Comparison of ENCODE assay signal across 10 cellular contexts in genomic region chr10:122954731-122955050, GRCh38. TPM values are rescaled to one million over a fixed set of nuclear protein-coding genes. Genes with fewer than 3 reads are reported as not detected.
DNase-seq lines count a peak whose midpoint lies in the region; ATAC-seq, FAIRE-seq and TF ChIP-seq lines count a peak whose summit lies in the region.
"Had no signal": no experiment of that assay in that cellular context is flagged by ENCODE, and none has a peak within 500 bp of the region (broad histone marks: within the 10 kb centered on the region; RNA-seq: fewer than 3 reads in every experiment).

No MANE protein-coding gene starts in this region.

- H4K91ac ChIP-seq in trophoblast cell (ENCODE audit: low read depth, low read length), result no peak overlapping the region

- no peak for DNase-seq in PC-3
- no peak for DNase-seq in endothelial cell of umbilical vein (ENCODE audit: low read depth, low spot score)
- no peak for DNase-seq in trophoblast cell
- DNase-seq in SKM-1 treated with dmso at 0.1 percent for 144 hours (lab: John Stamatoyannopoulos, UW; ENCODE audit: unreplicated experiment), result no peak
- DNase-seq in COR-L47 (lab: John Stamatoyannopoulos, UW), result no peak
- DNase-seq in NCI-H1417 treated with DMSO at 0.1 percent for 48 hours (lab: John Stamatoyannopoulos, UW), result no peak
- DNase-seq in iPS-NIHi7 (ENCODE audit: extremely low spot score), result no peak

- BruUV-seq in PC-3 (replicated peaks; lab: Mats Ljungman, UMichigan) (TSS peak; percentile 71), endothelial cell of umbilical vein (replicated peaks; lab: Mats Ljungman, UMichigan) (no TSS peak)

- no peak overlapping the region for H3K23ac ChIP-seq in trophoblast cell (ENCODE audit: low read length)

- no peak overlapping the region for H3K9ac ChIP-seq in PC-3 (ENCODE audit: low read length)
- no peak overlapping the region for H3K9ac ChIP-seq in endothelial cell of umbilical vein (replicated peaks; ENCODE audit: extremely low read depth, insufficient read depth, low read length)
- no peak overlapping the region for H3K9ac ChIP-seq in trophoblast cell (ENCODE audit: low read length)

- POLR2A ChIA-PET in PC-3 (lab: Charles Lee; ENCODE audit: unreplicated experiment) (no interaction called here), endothelial cell of umbilical vein (lab: Charles Lee) (no interaction called here)

- ATAC-seq in PC-3, result no peak

- CTCF ChIA-PET in PC-3 (lab: Charles Lee), result no interaction called here
- CTCF ChIA-PET in endothelial cell of umbilical vein (lab: Charles Lee), result interaction anchor here (0.9 kb wide), 1 partner anchor 100 kb away, joined by 3 read pairs; no protein-coding TSS in a partner anchor

- no peak for FAIRE-seq in endothelial cell of umbilical vein (lab: Jason Lieb, UNC)

- TF ChIP-seq CTCF in DOHH2 (IDR thresholded peaks at IDR 0.05; ENCODE audit: low read depth, low read length, poor library complexity, severe bottlenecking) (no peak), PC-3 (conservative IDR thresholded peaks at IDR 0.05; ENCODE audit: low read depth, low read length) (no peak), endothelial cell of umbilical vein (IDR thresholded peaks at IDR 0.05; ENCODE audit: extremely low read depth in 1 of 2, insufficient read depth in 1 of 2, low read depth in 1 of 2, low read length in 2 of 2) (no peak)

- no CpG with 5 or more reads among the region's 13 CpGs for WGBS in trophoblast cell (ENCODE audit: extremely low coverage, insufficient coverage, insufficient read length)

- H3K36me3 ChIP-seq in DOHH2 (ENCODE audit: control insufficient read depth, low read length) (peaks cover 5% of the 10 kb centered on the region), PC-3 (ENCODE audit: low read depth, low read length) (no peaks in the 10 kb centered on the region), endothelial cell of umbilical vein (ENCODE audit: control insufficient read depth in 2 of 2, extremely low read depth in 1 of 2, insufficient read depth in 2 of 2, low read length in 2 of 2) (no peaks in the 10 kb centered on the region), trophoblast cell (ENCODE audit: control insufficient read depth in 1 of 2, insufficient read depth in 2 of 2, low read length in 2 of 2) (no peaks in the 10 kb centered on the region)

- H3K9me3 ChIP-seq in DOHH2 (ENCODE audit: control insufficient read depth, insufficient read depth, low read length) (peaks cover 6% of the 10 kb centered on the region), PC-3 (ENCODE audit: low read length) (no peaks in the 10 kb centered on the region), endothelial cell of umbilical vein (replicated peaks; ENCODE audit: control insufficient read depth, insufficient read depth, low read length) (no peaks in the 10 kb centered on the region), trophoblast cell (ENCODE audit: insufficient read depth, low read depth, low read length) (peaks cover 6% of the 10 kb centered on the region)

- H3F3A ChIP-seq in DOHH2 (ENCODE audit: control insufficient read depth, insufficient read depth), result no peaks in the 10 kb centered on the region
- no peaks in the 10 kb centered on the region for H3F3A ChIP-seq in PC-3 (ENCODE audit: low read length, unreplicated experiment)

- no peaks in the 10 kb centered on the region for H3K9me2 ChIP-seq in DOHH2 (replicated peaks; ENCODE audit: control insufficient read depth, low read length)
- H3K9me2 ChIP-seq in PC-3 (replicated peaks; ENCODE audit: low read length), result no peaks in the 10 kb centered on the region

- peak overlapping the region; percentile 74 for H4K8ac ChIP-seq in trophoblast cell (ENCODE audit: low read depth, low read length)

- H3K79me2 ChIP-seq in DOHH2 (ENCODE audit: control insufficient read depth, low read length), result peaks cover 17% of the 10 kb centered on the region
- H3K79me2 ChIP-seq in PC-3 (ENCODE audit: low read length), result peaks cover 15% of the 10 kb centered on the region
- H3K79me2 ChIP-seq in endothelial cell of umbilical vein (ENCODE audit: control insufficient read depth, insufficient read depth, low read length), result peaks cover 12% of the 10 kb centered on the region
- peaks cover 3% of the 10 kb centered on the region for H3K79me2 ChIP-seq in trophoblast cell (ENCODE audit: control insufficient read depth, insufficient read depth, low read length, poor library complexity)

- dilution Hi-C loops in endothelial cell of umbilical vein (cut with MboI; ENCODE audit: extremely low pct_ligation_motif_present, low sequenced_read_pairs), result no loop called here

- H3K18ac ChIP-seq in trophoblast cell (ENCODE audit: low read length), result no peak overlapping the region

- H4K12ac ChIP-seq in trophoblast cell (ENCODE audit: low read depth, low read length), result peak overlapping the region; percentile 7

- no peak overlapping the region for H2BK120ac ChIP-seq in trophoblast cell (ENCODE audit: insufficient read depth, low read length, poor library complexity)

- intact Hi-C loops in PC-3 (cut with micrococcal nuclease), result loop anchor here (2.0 to 5.0 kb wide), 2 partner anchors 26 to 87 kb away; partner anchors contain the start of gene PSTK
- intact Hi-C loops in endothelial cell of umbilical vein (cut with micrococcal nuclease), result loop anchor here (1.0 to 2.0 kb wide), 6 partner anchors 26 to 306 kb away; partner anchors contain the start of genes FAM24B, IKZF5 and PSTK

- H2AFZ ChIP-seq in PC-3 (ENCODE audit: low read length) (peak overlapping the region; percentile 96), endothelial cell of umbilical vein (ENCODE audit: low read depth, low read length) (peak overlapping the region; percentile 98), trophoblast cell (ENCODE audit: insufficient read depth, low read length, poor library complexity) (peak overlapping the region; percentile 48)

- no peak overlapping the region for H2AK5ac ChIP-seq in trophoblast cell (ENCODE audit: low read length)

- no peak overlapping the region for H3K4ac ChIP-seq in trophoblast cell (ENCODE audit: low read depth, low read length)

- no peak overlapping the region for H3K14ac ChIP-seq in trophoblast cell (ENCODE audit: low read length)

- H3K27me3 ChIP-seq in DOHH2 (ENCODE audit: control insufficient read depth, low read length), result peaks cover 7% of the 10 kb centered on the region; the same call in 1 of the 2 replicates
- no peaks in the 10 kb centered on the region for H3K27me3 ChIP-seq in PC-3 (ENCODE audit: low read length)
- H3K27me3 ChIP-seq in endothelial cell of umbilical vein (ENCODE audit: control insufficient read depth in 2 of 2, insufficient read depth in 2 of 2, low read length in 2 of 2), result no peaks in the 10 kb centered on the region
- no peaks in the 10 kb centered on the region for H3K27me3 ChIP-seq in trophoblast cell (ENCODE audit: insufficient read depth, low read length)

- H3K27ac ChIP-seq in DOHH2 (ENCODE audit: low read depth, low read length), result no peak overlapping the region
- H3K27ac ChIP-seq in PC-3 (ENCODE audit: low read length), result no peak overlapping the region
- H3K27ac ChIP-seq in endothelial cell of umbilical vein (ENCODE audit: insufficient read depth, low read depth, low read length), result no peak overlapping the region
- H3K27ac ChIP-seq in trophoblast cell (ENCODE audit: low read depth, low read length), result no peak overlapping the region

- H3K4me3 ChIP-seq in DOHH2 (ENCODE audit: low read length), result peak overlapping the region; percentile 97
- peak overlapping the region; percentile 91; the same call in 1 of the 2 replicates for H3K4me3 ChIP-seq in PC-3 (ENCODE audit: low read length)
- no peak overlapping the region for H3K4me3 ChIP-seq in endothelial cell of umbilical vein (replicated peaks in 1 of 3; ENCODE audit: insufficient read depth in 1 of 3, low read depth in 1 of 3, low read length in 3 of 3)
- no peak overlapping the region for H3K4me3 ChIP-seq in trophoblast cell (ENCODE audit: low read depth, low read length)

- H3K4me2 ChIP-seq in DOHH2 (ENCODE audit: low read length), result peak overlapping the region; percentile 94
- peak overlapping the region; percentile 59 for H3K4me2 ChIP-seq in PC-3 (ENCODE audit: low read length)
- H3K4me2 ChIP-seq in endothelial cell of umbilical vein (ENCODE audit: insufficient read depth, low read length), result peak overlapping the region; percentile 33
- H3K4me2 ChIP-seq in trophoblast cell (ENCODE audit: low read length), result peak overlapping the region; percentile 57

- H3K79me1 ChIP-seq in trophoblast cell (ENCODE audit: low read length), result peaks cover 6% of the 10 kb centered on the region

- no peaks in the 10 kb centered on the region for H3K9me1 ChIP-seq in endothelial cell of umbilical vein (replicated peaks; ENCODE audit: control insufficient read depth, extremely low read depth, insufficient read depth, low read length)

- no peaks in the 10 kb centered on the region for H4K20me1 ChIP-seq in DOHH2 (ENCODE audit: control insufficient read depth, insufficient read depth, low read depth, low read length)
- no peaks in the 10 kb centered on the region for H4K20me1 ChIP-seq in PC-3 (ENCODE audit: low read length)
- no peaks in the 10 kb centered on the region for H4K20me1 ChIP-seq in endothelial cell of umbilical vein (replicated peaks; ENCODE audit: control insufficient read depth, extremely low read depth, insufficient read depth, low read length)

- no peak for TF ChIP-seq POLR2A in endothelial cell of umbilical vein (IDR thresholded peaks at IDR 0.05; ENCODE audit: low read depth, low read length)

- no peak overlapping the region for H2BK12ac ChIP-seq in trophoblast cell (ENCODE audit: low read length)

- H3K4me1 ChIP-seq in DOHH2 (ENCODE audit: control insufficient read depth, low read length) (peaks cover 22% of the 10 kb centered on the region), PC-3 (ENCODE audit: insufficient read depth, low read length) (peaks cover 14% of the 10 kb centered on the region; the same call in 1 of the 2 replicates), endothelial cell of umbilical vein (ENCODE audit: control insufficient read depth, extremely low read depth, insufficient read depth, low read length) (peaks cover 14% of the 10 kb centered on the region), trophoblast cell (ENCODE audit: control insufficient read depth in 1 of 2, insufficient read depth in 2 of 2, low read length in 2 of 2) (peaks cover 3% of the 10 kb centered on the region in 2 experiments)

- H2BK5ac ChIP-seq in trophoblast cell (ENCODE audit: low read depth, low read length, poor library complexity), result no peak overlapping the region

RNA-seq across cellular contexts. Expression of gene C10orf88, which starts 0.7 kb away (rescaled TPM):
- total RNA-seq in PC-3 (2014; rRNA removed) (4.5 and 6.2 TPM in 2 replicates), endothelial cell of umbilical vein (10.6 and 13.2 TPM in 2 replicates)
- polyA plus RNA-seq in endothelial cell of umbilical vein, result 2.5 and 3.6 TPM in 2 replicates
- polyA plus RNA-seq in endothelial cell of umbilical vein (2011; cell fraction: cytosol; rRNA removed), result 3.4 and 3.9 TPM in 2 replicates
- polyA plus RNA-seq in endothelial cell of umbilical vein (2011; cell fraction: nucleus; rRNA removed), result 6.7 and 7.2 TPM in 2 replicates
- polyA plus RNA-seq in endothelial cell of umbilical vein (2012), result 14.9 and 15.8 TPM in 2 replicates
- 4.8 and 9.3 TPM in 2 replicates for polyA minus RNA-seq in endothelial cell of umbilical vein
- polyA minus RNA-seq in endothelial cell of umbilical vein (2011; cell fraction: cytosol; rRNA and poly(A)+ RNA removed), result 7.8 TPM
- polyA minus RNA-seq in endothelial cell of umbilical vein (2011; cell fraction: nucleus; rRNA and poly(A)+ RNA removed), result 5.8 and 7.2 TPM in 2 replicates
- polyA plus RNA-seq in trophoblast cell (2013), result 4.4 and 4.5 TPM in 2 replicates

RNA-seq across cellular contexts. Expression of gene PSTK, which starts 25.5 kb away (rescaled TPM):
- total RNA-seq in PC-3 (2014; rRNA removed) (2.3 and 2.6 TPM in 2 replicates), endothelial cell of umbilical vein (1.6 and 2.7 TPM in 2 replicates)
- polyA plus RNA-seq in endothelial cell of umbilical vein, result 1.7 and 2.2 TPM in 2 replicates
- polyA plus RNA-seq in endothelial cell of umbilical vein (2011; cell fraction: cytosol; rRNA removed), result 2.6 and 3.0 TPM in 2 replicates
- 3.8 and 5.8 TPM in 2 replicates for polyA plus RNA-seq in endothelial cell of umbilical vein (2011; cell fraction: nucleus; rRNA removed)
- 3.7 and 4.3 TPM in 2 replicates for polyA plus RNA-seq in endothelial cell of umbilical vein (2012)
- polyA minus RNA-seq in endothelial cell of umbilical vein, result 2.3 and 3.4 TPM in 2 replicates
- 3.5 TPM for polyA minus RNA-seq in endothelial cell of umbilical vein (2011; cell fraction: cytosol; rRNA and poly(A)+ RNA removed)
- polyA minus RNA-seq in endothelial cell of umbilical vein (2011; cell fraction: nucleus; rRNA and poly(A)+ RNA removed), result 5.3 and 6.8 TPM in 2 replicates
- polyA plus RNA-seq in trophoblast cell (2013), result 3.0 and 3.7 TPM in 2 replicates

RNA-seq across cellular contexts. Expression of gene FAM24A, which starts 44.3 kb away (rescaled TPM):
- total RNA-seq in PC-3 (2014; rRNA removed) (not detected in 2 replicates), endothelial cell of umbilical vein (not detected in 2 replicates)
- polyA plus RNA-seq in endothelial cell of umbilical vein, result not detected in 2 replicates
- polyA plus RNA-seq in endothelial cell of umbilical vein (2011; cell fraction: cytosol; rRNA removed), result not detected in 2 replicates
- not detected in 2 replicates for polyA plus RNA-seq in endothelial cell of umbilical vein (2011; cell fraction: nucleus; rRNA removed)
- not detected in 2 replicates for polyA plus RNA-seq in endothelial cell of umbilical vein (2012)
- polyA minus RNA-seq in endothelial cell of umbilical vein, result not detected in 2 replicates
- not detected for polyA minus RNA-seq in endothelial cell of umbilical vein (2011; cell fraction: cytosol; rRNA and poly(A)+ RNA removed)
- polyA minus RNA-seq in endothelial cell of umbilical vein (2011; cell fraction: nucleus; rRNA and poly(A)+ RNA removed), result not detected in 2 replicates
- polyA plus RNA-seq in trophoblast cell (2013), result not detected in 2 replicates
- total RNA-seq: M059J, mononuclear cell had no signal

RNA-seq across cellular contexts. Expression of gene IKZF5, which starts 53.9 kb away (rescaled TPM):
- total RNA-seq in PC-3 (2014; rRNA removed) (1.6 TPM in 2 replicates), endothelial cell of umbilical vein (10.0 and 10.3 TPM in 2 replicates)
- 4.5 and 7.1 TPM in 2 replicates for polyA plus RNA-seq in endothelial cell of umbilical vein
- 5.2 and 6.1 TPM in 2 replicates for polyA plus RNA-seq in endothelial cell of umbilical vein (2011; cell fraction: cytosol; rRNA removed)
- polyA plus RNA-seq in endothelial cell of umbilical vein (2011; cell fraction: nucleus; rRNA removed), result 16.9 and 18.2 TPM in 2 replicates
- polyA plus RNA-seq in endothelial cell of umbilical vein (2012), result 6.7 and 10.0 TPM in 2 replicates
- 6.4 and 8.2 TPM in 2 replicates for polyA minus RNA-seq in endothelial cell of umbilical vein
- polyA minus RNA-seq in endothelial cell of umbilical vein (2011; cell fraction: cytosol; rRNA and poly(A)+ RNA removed), result 5.2 TPM
- 14.1 and 22.2 TPM in 2 replicates for polyA minus RNA-seq in endothelial cell of umbilical vein (2011; cell fraction: nucleus; rRNA and poly(A)+ RNA removed)
- 8.3 and 9.9 TPM in 2 replicates for polyA plus RNA-seq in trophoblast cell (2013)

RNA-seq across cellular contexts. Expression of gene ACADSB, which starts 54.1 kb away (rescaled TPM):
- total RNA-seq in PC-3 (2014; rRNA removed) (2.8 and 3.2 TPM in 2 replicates), endothelial cell of umbilical vein (10.8 and 15.2 TPM in 2 replicates)
- 2.6 and 3.1 TPM in 2 replicates for polyA plus RNA-seq in endothelial cell of umbilical vein
- polyA plus RNA-seq in endothelial cell of umbilical vein (2011; cell fraction: cytosol; rRNA removed), result 3.2 and 3.6 TPM in 2 replicates
- 8.8 and 12.7 TPM in 2 replicates for polyA plus RNA-seq in endothelial cell of umbilical vein (2011; cell fraction: nucleus; rRNA removed)
- 10.3 and 10.4 TPM in 2 replicates for polyA plus RNA-seq in endothelial cell of umbilical vein (2012)
- polyA minus RNA-seq in endothelial cell of umbilical vein, result 4.0 and 5.5 TPM in 2 replicates
- 1.6 TPM for polyA minus RNA-seq in endothelial cell of umbilical vein (2011; cell fraction: cytosol; rRNA and poly(A)+ RNA removed)
- polyA minus RNA-seq in endothelial cell of umbilical vein (2011; cell fraction: nucleus; rRNA and poly(A)+ RNA removed), result 4.4 and 5.0 TPM in 2 replicates
- polyA plus RNA-seq in trophoblast cell (2013), result 3.3 and 3.7 TPM in 2 replicates

Comparison
In these comparisons a context has a peak if more than half of its experiments do, and no peak if none do; other contexts are left out.
1. H3K4me2 ChIP-seq: peak in every context shown above with its lines; median percentile 94 in DOHH2; 59 in PC-3; 57 in trophoblast cell; 33 in endothelial cell of umbilical vein.
2. H3K4me3 ChIP-seq: peak in DOHH2 (single experiment) and PC-3 (single experiment); none in endothelial cell of umbilical vein (0 of 3) and trophoblast cell (single experiment).
3. H2AFZ ChIP-seq: peak in every context shown above with its lines; median percentile 98 in endothelial cell of umbilical vein; 96 in PC-3; 48 in trophoblast cell.